ENCODE assay signal across 24 cellular contexts in genomic region chr6:32761548-32761947, GRCh38. TPM values are rescaled to one million over a fixed set of nuclear protein-coding genes. Genes with fewer than 3 reads are reported as not detected.
"Had no signal": no experiment of that assay in that cellular context is flagged by ENCODE, and none has a peak within 500 bp of the region (broad histone marks: within the 10 kb centered on the region; RNA-seq: fewer than 3 reads in every experiment).

No MANE protein-coding gene starts in this region.

- DNase-seq: activated CD4-positive, alpha-beta T cell treated with anti-CD3 and anti-CD28 coated beads for 48 hours; activated CD4-positive, alpha-beta T cell treated with anti-CD3 and anti-CD28 coated beads, Interleukin-2, amount 50 U/mL, for 48 hours; activated CD8-positive, alpha-beta memory T cell treated with anti-CD3 and anti-CD28 coated beads, Interleukin-2, amount 10 ng/mL, durations not matched to agents 7 days and 5 days; activated effector memory CD4-positive, alpha-beta T cell treated with anti-CD3 and anti-CD28 coated beads, Interleukin-2, amount 50 U/mL, for 16 hours; activated naive CD4-positive, alpha-beta T cell treated with anti-CD3 and anti-CD28 coated beads for 36 hours; activated naive CD8-positive, alpha-beta T cell treated with anti-CD3 and anti-CD28 coated beads, Interleukin-2, amount 10 ng/mL, durations not matched to agents 7 days and 5 days; activated T-cell treated with anti-CD3 and anti-CD28 coated beads, Interleukin-2, amount 50 U/mL, for 24 hours; adrenal gland; anterior cingulate cortex; cerebellar nuclear complex; MG63; MV-4-11; NCI-H1105; NCI-H1436; NCI-H1694 treated with DMSO at 0.1 percent for 48 hours; NCI-H2029 treated with DMSO at 0.1 percent for 48 hours; NCI-H510A treated with DMSO at 0.1 percent for 48 hours; Peyer's patch; SHP77 treated with DMSO at 0.1 percent for 48 hours had no signal

- H3K27me3 ChIP-seq: Peyer's patch had no signal

- H3K4me1 ChIP-seq: adrenal gland, Peyer's patch had no signal

- H3K9ac ChIP-seq: KMS-11 had no signal

- H3K27ac ChIP-seq: adrenal gland, KMS-11, Peyer's patch, RWPE1 had no signal

- H3K9me3 Mint-ChIP-seq: activated naive CD4-positive, alpha-beta T cell treated with anti-CD3 and anti-CD28 coated beads for 36 hours; activated naive CD8-positive, alpha-beta T cell treated with anti-CD3 and anti-CD28 coated beads, Interleukin-2, amount 10 ng/mL, durations not matched to agents 7 days and 5 days; activated T-cell treated with anti-CD3 and anti-CD28 coated beads, Interleukin-2, amount 50 U/mL, for 24 hours; activated T-helper 1 cell treated with anti-CD3 and anti-CD28 coated beads, Interleukin-12 subunit alpha, Interleukin-12 subunit beta, Interleukin-2, Interleukin-4 antibody, amounts not matched to agents 30 ng/mL and 10 ng/mL and 1 ng/mL, durations not matched to agents 14 hours and 24 hours and 36 hours; T-helper 1 cell treated with Interleukin-12 subunit alpha and Interleukin-12 subunit beta and Interleukin-4 antibody, amounts not matched to agents 30 μg/mL and 1 μg/mL, for 36 hours had no signal

- H3K4me2 ChIP-seq: KMS-11 had no signal

- H3K36me3 Mint-ChIP-seq: activated CD8-positive, alpha-beta memory T cell treated with anti-CD3 and anti-CD28 coated beads, Interleukin-2, amount 10 ng/mL, durations not matched to agents 7 days and 5 days; activated naive CD8-positive, alpha-beta T cell treated with anti-CD3 and anti-CD28 coated beads, Interleukin-2, amount 10 ng/mL, durations not matched to agents 7 days and 5 days had no signal

- H3K9me3 ChIP-seq: adrenal gland, MG63, Peyer's patch had no signal

- H3K4me3 ChIP-seq: adrenal gland, MG63, Peyer's patch had no signal

- H3K27ac Mint-ChIP-seq: activated CD8-positive, alpha-beta memory T cell treated with anti-CD3 and anti-CD28 coated beads, Interleukin-2, amount 10 ng/mL, durations not matched to agents 7 days and 5 days; activated naive CD4-positive, alpha-beta T cell treated with anti-CD3 and anti-CD28 coated beads for 36 hours; activated naive CD8-positive, alpha-beta T cell treated with anti-CD3 and anti-CD28 coated beads, Interleukin-2, amount 10 ng/mL, durations not matched to agents 7 days and 5 days; activated T-cell treated with anti-CD3 and anti-CD28 coated beads, Interleukin-2, amount 50 U/mL, for 24 hours; activated T-helper 1 cell treated with anti-CD3 and anti-CD28 coated beads, Interleukin-12 subunit alpha, Interleukin-12 subunit beta, Interleukin-2, Interleukin-4 antibody, amounts not matched to agents 30 ng/mL and 10 ng/mL and 1 ng/mL, durations not matched to agents 14 hours and 24 hours and 36 hours; T-helper 1 cell treated with Interleukin-12 subunit alpha and Interleukin-12 subunit beta and Interleukin-4 antibody, amounts not matched to agents 30 μg/mL and 1 μg/mL, for 36 hours had no signal

- H3K4me3 Mint-ChIP-seq: activated CD8-positive, alpha-beta memory T cell treated with anti-CD3 and anti-CD28 coated beads, Interleukin-2, amount 10 ng/mL, durations not matched to agents 7 days and 5 days; activated naive CD4-positive, alpha-beta T cell treated with anti-CD3 and anti-CD28 coated beads for 36 hours; activated naive CD8-positive, alpha-beta T cell treated with anti-CD3 and anti-CD28 coated beads, Interleukin-2, amount 10 ng/mL, durations not matched to agents 7 days and 5 days; activated T-cell treated with anti-CD3 and anti-CD28 coated beads, Interleukin-2, amount 50 U/mL, for 24 hours; T-helper 1 cell treated with Interleukin-12 subunit alpha and Interleukin-12 subunit beta and Interleukin-4 antibody, amounts not matched to agents 30 μg/mL and 1 μg/mL, for 36 hours had no signal

- H3K36me3 ChIP-seq: adrenal gland, MG63, Peyer's patch had no signal

RNA-seq across cellular contexts. Expression of gene HLA-DQB2, which starts 1.8 kb away (rescaled TPM):
- total RNA-seq: activated naive CD4-positive, alpha-beta T cell treated with anti-CD3 and anti-CD28 coated beads for 36 hours; activated naive CD8-positive, alpha-beta T cell treated with anti-CD3 and anti-CD28 coated beads, Interleukin-2, amount 10 ng/mL, durations not matched to agents 7 days and 5 days; Peyer's patch; SK-MEL-5 had no signal

RNA-seq across cellular contexts. Expression of gene HLA-DQA2, which starts 20.4 kb away (rescaled TPM):
- total RNA-seq: activated naive CD4-positive, alpha-beta T cell treated with anti-CD3 and anti-CD28 coated beads for 36 hours; SK-MEL-5 had no signal

RNA-seq across cellular contexts. Expression of gene HLA-DOB, which starts 55.3 kb away (rescaled TPM):
- total RNA-seq: SK-MEL-5 had no signal
